10 cellular contexts compared by ENCODE assay signal in genomic region chr4:110163327-110164070, GRCh38. TPM values are rescaled to one million over a fixed set of nuclear protein-coding genes. Genes with fewer than 3 reads are reported as not detected.
DNase-seq lines count a peak whose midpoint lies in the region; ATAC-seq and TF ChIP-seq lines count a peak whose summit lies in the region.
"Had no signal": no experiment of that assay in that cellular context is flagged by ENCODE, and none has a peak within 500 bp of the region (broad histone marks: within the 10 kb centered on the region; RNA-seq: fewer than 3 reads in every experiment).

No MANE protein-coding gene starts in this region.

- H3K4me3 ChIP-seq in CD4-positive, CD25-positive, alpha-beta regulatory T cell (ENCODE audit: low read depth, low read length) = no peak overlapping the region
- no peak overlapping the region for H3K4me3 ChIP-seq in mucosa of descending colon

- no peak for ATAC-seq in CD4-positive, CD25-positive, alpha-beta regulatory T cell (ENCODE audit: low read depth in 2 of 2)
- ATAC-seq in mucosa of descending colon (peak; percentile 28), HG03135 (IDR thresholded peaks at IDR 0.05; ENCODE audit: unreplicated experiment) (no peak)

- H3K4me1 Mint-ChIP-seq in CD4-positive, CD25-positive, alpha-beta regulatory T cell = peaks cover 5 to 40% (median 28%) of the 10 kb centered on the region in 4 donors

- H3K27me3 ChIP-seq in CD4-positive, CD25-positive, alpha-beta regulatory T cell (ENCODE audit: control insufficient read depth, insufficient read depth, low read length) = no peaks in the 10 kb centered on the region

- no peak for TF ChIP-seq CTCF in mucosa of descending colon (IDR thresholded peaks at IDR 0.05)

- DNase-seq in CD4-positive, CD25-positive, alpha-beta regulatory T cell = peak in 1 of 3 donors; percentile 10
- DNase-seq in LHCN-M2 (ENCODE audit: low read depth) (peak; percentile 56), astrocyte of the hippocampus (ENCODE audit: low read depth, low spot score) (peak; percentile 76), mucosa of descending colon (no peak), GF-D8 (lab: John Stamatoyannopoulos, UW) (no peak), DMS53 (lab: John Stamatoyannopoulos, UW) (no peak), COLO668 (lab: John Stamatoyannopoulos, UW; ENCODE audit: unreplicated experiment) (no peak)
- DNase-seq: GDM1, NCI-H2029 had no signal

- intact Hi-C loops in mucosa of descending colon (cut with DNase I, micrococcal nuclease) = no loop called here

- peaks cover 0 to 1% (median 0%) of the 10 kb centered on the region in 7 donors for H3K9me3 Mint-ChIP-seq in CD4-positive, CD25-positive, alpha-beta regulatory T cell

- H3K36me3 Mint-ChIP-seq in CD4-positive, CD25-positive, alpha-beta regulatory T cell = no peaks in the 10 kb centered on the region

- H3K27ac ChIP-seq in CD4-positive, CD25-positive, alpha-beta regulatory T cell (ENCODE audit: insufficient read depth, low read length, poor library complexity, severe bottlenecking) = no peak overlapping the region

- H3K36me3 ChIP-seq in CD4-positive, CD25-positive, alpha-beta regulatory T cell (ENCODE audit: control insufficient read depth, insufficient read depth, low read length) = no peaks in the 10 kb centered on the region
- H3K36me3 ChIP-seq in mucosa of descending colon (ENCODE audit: low read depth) = no peaks in the 10 kb centered on the region

- H3K4me1 ChIP-seq in CD4-positive, CD25-positive, alpha-beta regulatory T cell (ENCODE audit: control insufficient read depth, insufficient read depth, low read length, poor library complexity, severe bottlenecking) = peaks cover 24% of the 10 kb centered on the region
- H3K4me1 ChIP-seq in mucosa of descending colon (ENCODE audit: low read depth) = peaks cover 17% of the 10 kb centered on the region

- peak overlapping the region; percentile 3 to 43 (median 34) for H3K27ac Mint-ChIP-seq in CD4-positive, CD25-positive, alpha-beta regulatory T cell

- no peak overlapping the region for H3K4me3 Mint-ChIP-seq in CD4-positive, CD25-positive, alpha-beta regulatory T cell

- peaks cover 0 to 2% of the 10 kb centered on the region in 2 experiments for H3K9me3 ChIP-seq in CD4-positive, CD25-positive, alpha-beta regulatory T cell (ENCODE audit: control insufficient read depth in 2 of 2, low read length in 2 of 2)
- no peaks in the 10 kb centered on the region for H3K9me3 ChIP-seq in mucosa of descending colon

- H3K27me3 Mint-ChIP-seq in CD4-positive, CD25-positive, alpha-beta regulatory T cell = no peaks in the 10 kb centered on the region

RNA-seq across cellular contexts. Expression of gene ELOVL6, which starts 34.9 kb away (rescaled TPM):
- 0.52 TPM for total RNA-seq in CD4-positive, CD25-positive, alpha-beta regulatory T cell
- 1 to 10 TPM in 1 of 4 donors, under 1 TPM in 2, not detected in 1; 0.03 to 1.0 (median 0.25) TPM for polyA plus RNA-seq in CD4-positive, CD25-positive, alpha-beta regulatory T cell
- total RNA-seq in LHCN-M2 (2014; rRNA removed) = 10.4 and 10.7 TPM in 2 replicates
- 14.8 TPM for polyA plus RNA-seq in LHCN-M2 (2012)
- 10 to 100 TPM; 21.8 to 59.8 (median 50.3) TPM for total RNA-seq in mucosa of descending colon

Comparison
In these comparisons a context has a peak if more than half of its experiments do, and no peak if none do; other contexts are left out.
1. DNase-seq: peak in LHCN-M2 (single experiment) and astrocyte of the hippocampus (single experiment); none in mucosa of descending colon (0 of 3), GF-D8 (single experiment), DMS53 (single experiment) and COLO668 (single experiment).